Comparison of ENCODE assay signal across 29 cellular contexts in the genomic region with DNA sequence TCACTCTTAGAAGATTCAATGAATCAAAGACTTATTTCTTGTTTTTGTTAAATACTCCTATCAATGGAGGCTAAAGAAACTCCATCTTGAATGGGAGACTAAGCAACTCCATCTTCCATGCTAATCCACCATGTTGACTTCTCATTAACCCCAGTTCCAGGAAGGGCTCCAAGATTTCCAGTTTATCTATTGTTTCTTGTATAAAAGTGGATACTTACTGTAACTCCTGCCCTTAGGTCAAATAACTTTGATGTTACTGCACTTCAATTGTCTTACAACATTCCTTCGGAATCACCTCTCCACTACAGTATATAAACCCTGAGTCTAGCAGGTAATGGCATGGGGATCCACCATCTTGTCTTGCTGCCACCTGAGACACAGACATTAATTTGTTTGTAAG.
"Had no signal": no experiment of that assay in that cellular context is flagged by ENCODE, and none has a peak within 500 bp of the region (broad histone marks: within the 10 kb centered on the region; RNA-seq: fewer than 3 reads in every experiment).

No MANE protein-coding gene starts in this region.

- ATAC-seq: activated T-cell treated with anti-CD3 and anti-CD28 coated beads, Interleukin-2, amount 50 U/mL, for 72 hours; Panc1; T-cell had no signal

- DNase-seq: activated CD4-positive, alpha-beta memory T cell treated with anti-CD3 and anti-CD28 coated beads, Interleukin-2, amount 10 ng/mL, durations not matched to agents 7 days and 5 days; activated CD4-positive, alpha-beta T cell treated with anti-CD3 and anti-CD28 coated beads, Interleukin-2, amount 50 U/mL, for 1 hour; activated CD4-positive, CD25-positive, alpha-beta regulatory T cell; activated CD8-positive, alpha-beta memory T cell treated with anti-CD3 and anti-CD28 coated beads, Interleukin-2, amount 50 U/mL, for 4 hours; activated gamma-delta T cell treated with Interleukin-2 at 50 U/mL for 16 hours; activated naive CD4-positive, alpha-beta T cell treated with anti-CD3 and anti-CD28 coated beads, Interleukin-2, amount 10 ng/mL, durations not matched to agents 7 days and 5 days; activated T-cell treated with anti-CD3 and anti-CD28 coated beads, Interleukin-2, amount 50 U/mL, for 72 hours; aorta; central memory CD4-positive, alpha-beta T cell; KG1; MV-4-11; NCI-H1092 treated with DMSO at 0.1 percent for 48 hours; NCI-H1417 treated with DMSO at 0.1 percent for 48 hours; NCI-H1694; NCI-H2029; NCI-H2107; NCI-H2171 treated with DMSO at 0.1 percent for 48 hours; NCI-H345; NCI-H510A; NCI-H69; NK-92 treated with Interleukin-12 subunit alpha and Interleukin-12 subunit beta, amount 100 ng/mL, for 24 hours; OCI-M1; SHP77; T-cell; T-helper 2 cell; T1000 had no signal

- H3K4me3 ChIP-seq: breast epithelium, SJSA1 had no signal
